Comparison of ENCODE assay signal across 9 cellular contexts in the genomic region with DNA sequence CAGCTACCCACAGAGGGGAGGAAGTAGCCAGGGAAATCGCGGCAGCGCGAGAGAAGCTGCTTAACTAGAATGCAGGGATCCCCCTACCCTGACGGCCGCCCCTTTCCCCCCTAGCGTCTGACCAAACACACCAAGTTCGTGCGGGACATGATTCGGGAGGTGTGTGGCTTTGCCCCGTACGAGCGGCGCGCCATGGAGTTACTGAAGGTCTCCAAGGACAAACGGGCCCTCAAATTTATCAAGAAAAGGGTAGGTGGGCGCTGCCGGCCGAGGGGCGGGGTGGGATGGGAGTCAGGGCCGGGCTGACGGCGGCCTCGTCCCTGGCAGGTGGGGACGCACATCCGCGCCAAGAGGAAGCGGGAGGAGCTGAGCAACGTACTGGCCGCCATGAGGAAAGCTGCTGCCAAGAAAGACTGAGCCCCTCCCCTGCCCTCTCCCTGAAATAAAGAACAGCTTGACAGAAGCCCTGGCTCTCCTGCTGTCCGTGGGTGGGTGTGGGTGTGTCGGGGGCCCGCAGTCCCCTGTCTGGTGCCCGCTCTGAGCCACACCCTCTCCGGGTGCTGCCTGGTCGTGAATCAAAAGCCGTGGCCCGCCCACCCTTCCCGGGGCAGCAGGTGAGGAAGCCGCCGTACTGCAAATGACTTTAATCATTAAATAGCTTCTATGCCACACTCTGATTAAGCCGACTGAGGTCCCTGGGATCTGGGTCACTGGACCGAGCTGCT. TPM values are rescaled to one million over a fixed set of nuclear protein-coding genes. Genes with fewer than 3 reads are reported as not detected.
DNase-seq lines count a peak whose midpoint lies in the region; ATAC-seq, FAIRE-seq and TF ChIP-seq lines count a peak whose summit lies in the region.
"Had no signal": no experiment of that assay in that cellular context is flagged by ENCODE, and none has a peak within 500 bp of the region (broad histone marks: within the 10 kb centered on the region; RNA-seq: fewer than 3 reads in every experiment).

No MANE protein-coding gene starts in this region.

- H2BK120ac ChIP-seq in trophoblast cell (ENCODE audit: insufficient read depth, low read length, poor library complexity) = no peak overlapping the region

- peak overlapping the region; percentile 95 to 99 for H3K4me3 Mint-ChIP-seq in activated T-cell treated with anti-CD3 and anti-CD28 coated beads, Interleukin-2, amount 50 U/mL, for 72 hours

- peak overlapping the region; percentile 93 for H3K27ac Mint-ChIP-seq in activated T-cell treated with anti-CD3 and anti-CD28 coated beads, Interleukin-2, amount 50 U/mL, for 72 hours

- no peak overlapping the region for H4K91ac ChIP-seq in trophoblast cell (ENCODE audit: low read depth, low read length)

- peak overlapping the region; percentile 99 for H3K4ac ChIP-seq in trophoblast cell (ENCODE audit: low read depth, low read length)

- H3K27ac ChIP-seq in foreskin keratinocyte (peak overlapping the region; percentile 92), trophoblast cell (ENCODE audit: low read depth, low read length) (no peak overlapping the region)

- H3K4me2 ChIP-seq in trophoblast cell (ENCODE audit: low read length) = peak overlapping the region; percentile 59

- WGBS in trophoblast cell (ENCODE audit: extremely low coverage, insufficient coverage, insufficient read length) = no CpG with 5 or more reads among the region's 43 CpGs

- H3K27me3 Mint-ChIP-seq in activated T-cell treated with anti-CD3 and anti-CD28 coated beads, Interleukin-2, amount 50 U/mL, for 72 hours (ENCODE audit: low read depth) = no peaks in the 10 kb centered on the region

- H3K9me3 Mint-ChIP-seq in activated T-cell treated with anti-CD3 and anti-CD28 coated beads, Interleukin-2, amount 50 U/mL, for 72 hours = no peaks in the 10 kb centered on the region

- peak overlapping the region; percentile 98 for H3K9ac ChIP-seq in trophoblast cell (ENCODE audit: low read length)

- H3K4me1 ChIP-seq in foreskin keratinocyte = no peaks in the 10 kb centered on the region
- H3K4me1 ChIP-seq in trophoblast cell (ENCODE audit: control insufficient read depth in 1 of 2, insufficient read depth in 2 of 2, low read length in 2 of 2) = peaks cover 9 to 13% of the 10 kb centered on the region in 2 experiments

- H3K23ac ChIP-seq in trophoblast cell (ENCODE audit: low read length) = no peak overlapping the region

- peak; percentile 5 for FAIRE-seq in GM12892 (lab: Jason Lieb, UNC)
- FAIRE-seq: endometrium had no signal

- peaks cover 51 to 53% of the 10 kb centered on the region in 2 experiments for H3K36me3 ChIP-seq in trophoblast cell (ENCODE audit: control insufficient read depth in 1 of 2, insufficient read depth in 2 of 2, low read length in 2 of 2)

- H3K79me1 ChIP-seq in trophoblast cell (ENCODE audit: low read length) = peaks cover 9% of the 10 kb centered on the region

- no peak overlapping the region for H2BK5ac ChIP-seq in trophoblast cell (ENCODE audit: low read depth, low read length, poor library complexity)

- H3K4me3 ChIP-seq in trophoblast cell (ENCODE audit: low read depth, low read length) = peak overlapping the region; percentile 92

- H4K12ac ChIP-seq in trophoblast cell (ENCODE audit: low read depth, low read length) = no peak overlapping the region

- no peaks in the 10 kb centered on the region for H3K9me3 ChIP-seq in trophoblast cell (ENCODE audit: insufficient read depth, low read depth, low read length)

- peaks cover 8 to 15% of the 10 kb centered on the region in 2 donors for H3K36me3 Mint-ChIP-seq in activated T-cell treated with anti-CD3 and anti-CD28 coated beads, Interleukin-2, amount 50 U/mL, for 72 hours (ENCODE audit: insufficient read depth in 2 of 2)

- H2BK12ac ChIP-seq in trophoblast cell (ENCODE audit: low read length) = no peak overlapping the region

- TF ChIP-seq CTCF in foreskin keratinocyte (conservative IDR thresholded peaks at IDR 0.05) = no peak

- peaks cover 41% of the 10 kb centered on the region for H3K4me1 Mint-ChIP-seq in activated T-cell treated with anti-CD3 and anti-CD28 coated beads, Interleukin-2, amount 50 U/mL, for 72 hours (ENCODE audit: low read depth)

- H2AFZ ChIP-seq in trophoblast cell (ENCODE audit: insufficient read depth, low read length, poor library complexity) = no peak overlapping the region

- H3K79me2 ChIP-seq in trophoblast cell (ENCODE audit: control insufficient read depth, insufficient read depth, low read length, poor library complexity) = peaks cover 31% of the 10 kb centered on the region

- DNase-seq in GM12892 (ENCODE audit: insufficient read length) (no peak), NCI-H446 treated with DMSO at 0.1 percent for 48 hours (lab: John Stamatoyannopoulos, UW) (peak; percentile 54), foreskin keratinocyte (peak in 1 of 2 donors; percentile 21), trophoblast cell (no peak), DMS153 treated with DMSO at 0.1 percent for 48 hours (lab: John Stamatoyannopoulos, UW; ENCODE audit: unreplicated experiment) (no peak)
- peak; percentile 59 to 69 for DNase-seq in activated T-cell treated with anti-CD3 and anti-CD28 coated beads, Interleukin-2, amount 50 U/mL, for 72 hours
- no peak for DNase-seq in NK-92 treated with Interleukin-12 subunit alpha and Interleukin-12 subunit beta, amount 100 ng/mL, for 24 hours (lab: John Stamatoyannopoulos, UW)

- no peak for TF ChIP-seq POLR2A in GM12892 (IDR thresholded peaks at IDR 0.05; ENCODE audit: low read depth, low read length)

- H3K18ac ChIP-seq in trophoblast cell (ENCODE audit: low read length) = no peak overlapping the region

- ATAC-seq in activated T-cell treated with anti-CD3 and anti-CD28 coated beads, Interleukin-2, amount 50 U/mL, for 72 hours (replicated peaks in 1 of 2) = peak in 1 of 2 donors; percentile 1
- ATAC-seq in foreskin keratinocyte (no peak), GM21381 (IDR thresholded peaks at IDR 0.05; ENCODE audit: unreplicated experiment) (no peak)

- H4K8ac ChIP-seq in trophoblast cell (ENCODE audit: low read depth, low read length) = no peak overlapping the region

- no peaks in the 10 kb centered on the region for H3K27me3 ChIP-seq in foreskin keratinocyte
- no peaks in the 10 kb centered on the region for H3K27me3 ChIP-seq in trophoblast cell (ENCODE audit: insufficient read depth, low read length)

- peak overlapping the region; percentile 9 for H2AK5ac ChIP-seq in trophoblast cell (ENCODE audit: low read length)

- peak overlapping the region; percentile 99 for H3K14ac ChIP-seq in trophoblast cell (ENCODE audit: low read length)

RNA-seq across cellular contexts. Expression of a gene that starts 1.3 kb away (rescaled TPM):
- 2,487 TPM for polyA plus RNA-seq in GM12892 (2012; ENCODE audit: missing spikeins)
- total RNA-seq in activated T-cell treated with anti-CD3 and anti-CD28 coated beads, Interleukin-2, amount 50 U/mL, for 72 hours = 1,000 to 10,000 TPM; 1,272 to 1,302 TPM
- 1,346 and 1,361 TPM in 2 replicates for total RNA-seq in foreskin keratinocyte
- polyA plus RNA-seq in foreskin keratinocyte = 2,000 and 2,267 TPM in 2 replicates
- polyA plus RNA-seq in trophoblast cell (2013) = 1,527 and 1,530 TPM in 2 replicates

RNA-seq across cellular contexts. Expression of a gene that starts 10.5 kb away (rescaled TPM):
- 2.0 TPM for polyA plus RNA-seq in GM12892 (2012; ENCODE audit: missing spikeins)
- total RNA-seq in activated T-cell treated with anti-CD3 and anti-CD28 coated beads, Interleukin-2, amount 50 U/mL, for 72 hours = 1 to 10 TPM; 3.0 to 5.1 TPM
- 4.6 and 5.9 TPM in 2 replicates for total RNA-seq in foreskin keratinocyte
- polyA plus RNA-seq in foreskin keratinocyte = 7.4 and 8.8 TPM in 2 replicates
- 8.4 and 8.7 TPM in 2 replicates for polyA plus RNA-seq in trophoblast cell (2013)

RNA-seq across cellular contexts. Expression of a gene that starts 11.1 kb away (rescaled TPM):
- 37.6 TPM for polyA plus RNA-seq in GM12892 (2012; ENCODE audit: missing spikeins)
- total RNA-seq in activated T-cell treated with anti-CD3 and anti-CD28 coated beads, Interleukin-2, amount 50 U/mL, for 72 hours = 10 to 100 TPM; 33.8 to 34.1 TPM
- 89.2 and 94.0 TPM in 2 replicates for total RNA-seq in foreskin keratinocyte
- polyA plus RNA-seq in foreskin keratinocyte = 142 and 152 TPM in 2 replicates
- 31.3 and 32.4 TPM in 2 replicates for polyA plus RNA-seq in trophoblast cell (2013)

RNA-seq across cellular contexts. Expression of a gene that starts 28.6 kb away (rescaled TPM):
- polyA plus RNA-seq in GM12892 (2012; ENCODE audit: missing spikeins) = 45.9 TPM
- total RNA-seq in activated T-cell treated with anti-CD3 and anti-CD28 coated beads, Interleukin-2, amount 50 U/mL, for 72 hours = 100 to 1,000 TPM; 262 to 266 TPM
- 64.2 and 69.6 TPM in 2 replicates for total RNA-seq in foreskin keratinocyte
- 55.6 and 67.1 TPM in 2 replicates for polyA plus RNA-seq in foreskin keratinocyte
- 37.6 and 38.8 TPM in 2 replicates for polyA plus RNA-seq in trophoblast cell (2013)

RNA-seq across cellular contexts. Expression of a gene that starts 29.1 kb away (rescaled TPM):
- polyA plus RNA-seq in GM12892 (2012; ENCODE audit: missing spikeins) = not detected
- total RNA-seq in activated T-cell treated with anti-CD3 and anti-CD28 coated beads, Interleukin-2, amount 50 U/mL, for 72 hours = not detected
- total RNA-seq in foreskin keratinocyte = not detected in 2 replicates
- not detected in 2 replicates for polyA plus RNA-seq in foreskin keratinocyte
- 0.11 and 0.19 TPM in 2 replicates for polyA plus RNA-seq in trophoblast cell (2013)

Comparison
In these comparisons a context has a peak if more than half of its experiments do, and no peak if none do; other contexts are left out.
1. DNase-seq: peak in NCI-H446 treated with DMSO at 0.1 percent for 48 hours (single experiment) and activated T-cell treated with anti-CD3 and anti-CD28 coated beads, Interleukin-2, amount 50 U/mL, for 72 hours (2 of 2); none in GM12892 (single experiment), trophoblast cell (0 of 2), DMS153 treated with DMSO at 0.1 percent for 48 hours (single experiment) and NK-92 treated with Interleukin-12 subunit alpha and Interleukin-12 subunit beta, amount 100 ng/mL, for 24 hours (single experiment).